7 cellular contexts compared by ENCODE assay signal in the genomic region with DNA sequence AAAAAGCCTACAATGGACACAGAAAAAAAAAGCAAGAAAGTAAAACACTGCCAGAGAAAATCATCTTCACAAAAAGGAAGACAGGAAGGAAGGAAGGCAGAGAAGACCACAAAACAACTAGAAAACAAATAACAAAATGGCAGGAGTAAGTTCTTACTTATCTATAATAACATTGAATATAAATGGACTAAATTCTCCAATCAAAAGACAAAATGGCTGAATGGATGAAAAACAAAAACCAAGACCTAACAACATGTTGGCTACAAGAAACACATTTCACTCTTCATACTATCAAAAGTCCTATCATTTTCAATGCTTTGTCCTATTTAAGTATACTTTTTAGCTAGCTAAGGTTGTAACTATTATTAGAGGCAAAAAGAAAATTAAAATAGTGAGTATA.
"Had no signal": no experiment of that assay in that cellular context is flagged by ENCODE, and none has a peak within 500 bp of the region (broad histone marks: within the 10 kb centered on the region; RNA-seq: fewer than 3 reads in every experiment).

No MANE protein-coding gene starts in this region.

- H3K4me3 ChIP-seq: GM12878 had no signal

- ATAC-seq: GM12878 had no signal

- FAIRE-seq: GM12878, GM12891, GM12892, GM18507, GM19239 had no signal

- DNase-seq: GDM1, GF-D8 had no signal
